Comparison of ENCODE assay signal across 10 cellular contexts in genomic region chr12:80777587-80777986, GRCh38.
DNase-seq lines count a peak whose midpoint lies in the region; ATAC-seq and TF ChIP-seq lines count a peak whose summit lies in the region.
"Had no signal": no experiment of that assay in that cellular context is flagged by ENCODE, and none has a peak within 500 bp of the region (broad histone marks: within the 10 kb centered on the region; RNA-seq: fewer than 3 reads in every experiment).

No MANE protein-coding gene starts in this region.

- no peak for DNase-seq in DND-41
- peak; percentile 21 for DNase-seq in KBM-7
- DNase-seq in epithelial cell of prostate (ENCODE audit: low read depth, low spot score) = no peak
- DNase-seq in renal cortical epithelial cell (ENCODE audit: low read depth) = peak; percentile 71
- DNase-seq in HPDE6-E6E7 (ENCODE audit: extremely low spot score) = no peak
- DNase-seq in CD1c-positive myeloid dendritic cell (ENCODE audit: extremely low spot score) = no peak
- no peak for DNase-seq in naive thymus-derived CD8-positive, alpha-beta T cell
- DNase-seq: T-helper 17 cell had no signal

- H3K36me3 Mint-ChIP-seq in naive thymus-derived CD8-positive, alpha-beta T cell = no peaks in the 10 kb centered on the region

- H3K4me1 ChIP-seq in DND-41 (ENCODE audit: insufficient read depth, low read length) = peaks cover 15% of the 10 kb centered on the region

- H3K79me2 ChIP-seq in DND-41 (ENCODE audit: insufficient read depth, low read length) = no peaks in the 10 kb centered on the region

- H3K27ac Mint-ChIP-seq in naive thymus-derived CD8-positive, alpha-beta T cell = no peak overlapping the region
- H3K27ac Mint-ChIP-seq: activated T-helper 17 cell treated with anti-CD3 and anti-CD28 coated beads, Interleukin-2, amount 50 U/mL, for 72 hours; T-helper 17 cell had no signal

- POLR2A ChIA-PET in naive thymus-derived CD8-positive, alpha-beta T cell (lab: Charles Lee) = no interaction called here

- no peaks in the 10 kb centered on the region for H3K36me3 ChIP-seq in DND-41 (ENCODE audit: insufficient read depth, low read length)

- no peak overlapping the region for H3K4me3 Mint-ChIP-seq in naive thymus-derived CD8-positive, alpha-beta T cell
- H3K4me3 Mint-ChIP-seq: activated T-helper 17 cell treated with anti-CD3 and anti-CD28 coated beads, Interleukin-2, amount 50 U/mL, for 72 hours; T-helper 17 cell had no signal

- no peak overlapping the region for H3K4me3 ChIP-seq in DND-41 (ENCODE audit: low read depth in 1 of 2, low read length in 2 of 2)

- no peaks in the 10 kb centered on the region for H3K4me1 Mint-ChIP-seq in naive thymus-derived CD8-positive, alpha-beta T cell
- H3K4me1 Mint-ChIP-seq: activated T-helper 17 cell treated with anti-CD3 and anti-CD28 coated beads, Interleukin-2, amount 50 U/mL, for 72 hours; T-helper 17 cell had no signal

- in situ Hi-C loops in KBM-7 (cut with MboI; ENCODE audit: low pct_unique_long_range_greater_than_20kb, low sequenced_read_pairs) = no loop called here

- H2AFZ ChIP-seq in DND-41 (ENCODE audit: low read depth, low read length) = 0 out of 2 replicates have a peak overlapping the region, but pooled peaks have one; percentile 38

- H3K27me3 ChIP-seq in DND-41 (ENCODE audit: insufficient read depth, low read length, poor library complexity) = no peaks in the 10 kb centered on the region

- H3K27ac ChIP-seq in DND-41 (ENCODE audit: low read length) (peak overlapping the region; percentile 64; the same call in 1 of the 2 replicates), epithelial cell of prostate (peak overlapping the region; percentile 71)

- peaks cover 0 to 20% (median 9%) of the 10 kb centered on the region in 9 donors for H3K9me3 Mint-ChIP-seq in naive thymus-derived CD8-positive, alpha-beta T cell

- H3K4me2 ChIP-seq in DND-41 (ENCODE audit: insufficient read depth, low read length) = no peak overlapping the region

- no peak overlapping the region for H3K9ac ChIP-seq in DND-41 (ENCODE audit: low read depth, low read length)

- no peaks in the 10 kb centered on the region for H3K9me3 ChIP-seq in DND-41 (ENCODE audit: insufficient read depth, low read length, severe bottlenecking)

- H4K20me1 ChIP-seq in DND-41 (ENCODE audit: insufficient read depth, low read length) = no peaks in the 10 kb centered on the region

- ATAC-seq in DND-41 (ENCODE audit: insufficient read depth, low read depth) (no peak), HG03378 (IDR thresholded peaks at IDR 0.05; ENCODE audit: unreplicated experiment) (no peak)
- no peak for ATAC-seq in naive thymus-derived CD8-positive, alpha-beta T cell
- ATAC-seq: T-helper 17 cell had no signal

- peaks cover 0 to 5% (median 0%) of the 10 kb centered on the region in 5 donors for H3K27me3 Mint-ChIP-seq in naive thymus-derived CD8-positive, alpha-beta T cell
- H3K27me3 Mint-ChIP-seq: activated T-helper 17 cell treated with anti-CD3 and anti-CD28 coated beads, Interleukin-2, amount 50 U/mL, for 72 hours; T-helper 17 cell had no signal

- no peak for TF ChIP-seq CTCF in DND-41 (IDR thresholded peaks at IDR 0.05; ENCODE audit: borderline replicate concordance, extremely low read depth, low read length, poor library complexity, severe bottlenecking)

Comparison
In these comparisons a context has a peak if more than half of its experiments do, and no peak if none do; other contexts are left out.
1. DNase-seq: peak in KBM-7 (single experiment) and renal cortical epithelial cell (single experiment); none in DND-41 (single experiment), epithelial cell of prostate (single experiment), HPDE6-E6E7 (single experiment), CD1c-positive myeloid dendritic cell (single experiment) and naive thymus-derived CD8-positive, alpha-beta T cell (0 of 10).